In the genomic region with DNA sequence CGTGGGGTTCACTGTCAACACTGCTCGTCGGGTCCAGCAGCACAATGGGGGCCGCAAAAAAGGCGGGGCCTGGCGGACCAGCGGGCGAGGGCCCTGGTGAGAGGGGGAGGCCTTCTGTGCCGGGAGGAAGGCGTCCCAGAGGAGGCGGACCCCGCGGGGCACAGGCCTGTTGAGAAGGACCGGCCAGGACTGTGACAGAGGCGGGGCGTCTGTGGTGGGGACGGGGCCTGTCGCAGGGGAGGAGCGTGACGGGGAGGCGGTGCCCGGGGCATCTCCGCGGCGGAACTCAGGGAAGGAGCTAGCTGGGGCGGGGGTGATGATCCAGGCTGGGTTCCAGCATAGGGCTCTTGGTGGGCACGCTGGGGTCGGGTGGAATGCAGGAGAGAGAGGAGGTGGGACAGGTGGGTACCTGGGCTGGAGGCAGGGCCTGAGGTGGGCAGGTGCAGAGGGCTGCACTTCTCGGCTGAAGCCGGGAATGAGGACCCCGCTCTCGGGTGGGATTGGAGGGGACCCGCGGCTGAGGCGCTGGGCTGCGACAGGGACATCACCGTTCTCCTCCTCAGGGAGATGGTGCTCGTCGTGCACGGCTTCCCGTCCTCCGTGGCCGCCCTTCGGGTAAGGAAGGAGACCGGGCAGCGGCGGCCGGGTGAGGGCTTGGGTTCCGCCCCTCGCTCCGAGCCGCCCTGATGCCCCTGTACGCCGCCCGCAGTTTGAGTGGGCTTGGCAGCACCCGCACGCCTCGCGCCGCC, we compare ENCODE assay signal across 6 cellular contexts. TPM values are rescaled to one million over a fixed set of nuclear protein-coding genes. Genes with fewer than 3 reads are reported as not detected.
DNase-seq lines count a peak whose midpoint lies in the region; ATAC-seq and TF ChIP-seq lines count a peak whose summit lies in the region.
"Not testable (repeated sequence)": the region's sequence is repeated elsewhere in the genome, so short reads cannot be mapped to it uniquely, and the experiment has no call there.

No MANE protein-coding gene starts in this region.

- not testable (repeated sequence) for TF ChIP-seq POLR2A in gastrocnemius medialis (IDR thresholded peaks at IDR 0.05)

- not testable (repeated sequence) for H3K9me3 Mint-ChIP-seq in activated T-helper 17 cell treated with anti-CD3 and anti-CD28 coated beads, Interleukin-2, amount 50 U/mL, for 72 hours

- not testable (repeated sequence) for H3K27me3 Mint-ChIP-seq in activated T-helper 17 cell treated with anti-CD3 and anti-CD28 coated beads, Interleukin-2, amount 50 U/mL, for 72 hours

- H3K27me3 ChIP-seq in gastrocnemius medialis = not testable (repeated sequence)

- DNase-seq in GM12865 (ENCODE audit: low read depth); left ventricle myocardium superior; gastrocnemius medialis: not testable (repeated sequence)

- ATAC-seq in GM21825 (IDR thresholded peaks at IDR 0.05; ENCODE audit: unreplicated experiment) (peak; percentile 49), HG03520 (IDR thresholded peaks at IDR 0.05; ENCODE audit: unreplicated experiment) (peak; percentile 44), left ventricle myocardium superior (peak; percentile 84), gastrocnemius medialis (peak; percentile 41 to 48)
- peak; percentile 82 for ATAC-seq in activated T-helper 17 cell treated with anti-CD3 and anti-CD28 coated beads, Interleukin-2, amount 50 U/mL, for 72 hours (replicated peaks)

- H3K4me1 ChIP-seq in gastrocnemius medialis = not testable (repeated sequence)

- not testable (repeated sequence) for H3K4me1 Mint-ChIP-seq in activated T-helper 17 cell treated with anti-CD3 and anti-CD28 coated beads, Interleukin-2, amount 50 U/mL, for 72 hours

- intact Hi-C loops in left ventricle myocardium superior (cut with micrococcal nuclease); gastrocnemius medialis (cut with DNase I; ENCODE audit: low total_unique reads): not testable (repeated sequence)

- TF ChIP-seq CTCF in GM12865 (IDR thresholded peaks at IDR 0.05; ENCODE audit: insufficient read depth, low read depth, low read length, missing control alignments); gastrocnemius medialis (IDR thresholded peaks at IDR 0.05 in 4 of 5, conservative IDR thresholded peaks at IDR 0.05 in 1 of 5): not testable (repeated sequence)

- not testable (repeated sequence) for H3K36me3 Mint-ChIP-seq in activated T-helper 17 cell treated with anti-CD3 and anti-CD28 coated beads, Interleukin-2, amount 50 U/mL, for 72 hours (ENCODE audit: low read depth)

- not testable (repeated sequence) for H3K27ac Mint-ChIP-seq in activated T-helper 17 cell treated with anti-CD3 and anti-CD28 coated beads, Interleukin-2, amount 50 U/mL, for 72 hours

- not testable (repeated sequence) for H3K36me3 ChIP-seq in gastrocnemius medialis

- not testable (repeated sequence) for H3K4me3 Mint-ChIP-seq in activated T-helper 17 cell treated with anti-CD3 and anti-CD28 coated beads, Interleukin-2, amount 50 U/mL, for 72 hours

- H3K4me3 ChIP-seq in GM12865 (ENCODE audit: low read depth, low read length) (peak overlapping the region; percentile 42), gastrocnemius medialis (peak overlapping the region; percentile 39 to 47 (median 44))

- H3K9me3 ChIP-seq in gastrocnemius medialis = not testable (repeated sequence)

- peak overlapping the region in 1 of 4 donors; percentile 54 for H3K27ac ChIP-seq in gastrocnemius medialis

- in situ Hi-C loops in gastrocnemius medialis (cut with MboI; ENCODE audit: low sequenced_read_pairs in 4 of 4) = not testable (repeated sequence)

RNA-seq across cellular contexts. Expression of a gene that starts 0.7 kb away (rescaled TPM):
- 10 to 100 TPM; 34.1 to 69.0 TPM for total RNA-seq in activated T-helper 17 cell treated with anti-CD3 and anti-CD28 coated beads, Interleukin-2, amount 50 U/mL, for 72 hours
- total RNA-seq in left ventricle myocardium superior (16.5 TPM), gastrocnemius medialis (100 to 1,000 TPM in 1 of 4 donors, 10 to 100 TPM in 3; 23.6 to 103 (median 45.7) TPM)

RNA-seq across cellular contexts. Expression of a gene that starts 0.9 kb away (rescaled TPM):
- total RNA-seq in activated T-helper 17 cell treated with anti-CD3 and anti-CD28 coated beads, Interleukin-2, amount 50 U/mL, for 72 hours = 100 to 1,000 TPM; 100 to 267 TPM
- 49.5 TPM for total RNA-seq in left ventricle myocardium superior
- total RNA-seq in gastrocnemius medialis = 100 to 1,000 TPM in 3 of 4 donors, 10 to 100 TPM in 1; 96.7 to 228 (median 140) TPM

RNA-seq across cellular contexts. Expression of a gene that starts 4.7 kb away (rescaled TPM):
- 10 to 100 TPM; 30.9 to 39.5 TPM for total RNA-seq in activated T-helper 17 cell treated with anti-CD3 and anti-CD28 coated beads, Interleukin-2, amount 50 U/mL, for 72 hours
- 12.5 TPM for total RNA-seq in left ventricle myocardium superior
- 10 to 100 TPM in 1 of 4 donors, 1 to 10 TPM in 2, not detected in 1; 4.9 to 11.3 (median 9.2) TPM for total RNA-seq in gastrocnemius medialis

RNA-seq across cellular contexts. Expression of a gene that starts 10.9 kb away (rescaled TPM):
- total RNA-seq in activated T-helper 17 cell treated with anti-CD3 and anti-CD28 coated beads, Interleukin-2, amount 50 U/mL, for 72 hours = 1,000 to 10,000 TPM in 1 of 2 donors, 100 to 1,000 TPM in 1; 649 to 1,196 TPM
- total RNA-seq in left ventricle myocardium superior (10.3 TPM), gastrocnemius medialis (1 to 10 TPM in 3 of 4 donors, under 1 TPM in 1; 0.44 to 8.9 (median 5.8) TPM)

RNA-seq across cellular contexts. Expression of a gene that starts 53.9 kb away (rescaled TPM):
- 10 to 100 TPM; 16.1 to 25.1 TPM for total RNA-seq in activated T-helper 17 cell treated with anti-CD3 and anti-CD28 coated beads, Interleukin-2, amount 50 U/mL, for 72 hours
- 3.5 TPM for total RNA-seq in left ventricle myocardium superior
- total RNA-seq in gastrocnemius medialis = 10 to 100 TPM in 1 of 4 donors, 1 to 10 TPM in 1, under 1 TPM in 2; 0.62 to 10.4 (median 0.91) TPM
